Comparison of ENCODE assay signal across 10 cellular contexts in the genomic region with DNA sequence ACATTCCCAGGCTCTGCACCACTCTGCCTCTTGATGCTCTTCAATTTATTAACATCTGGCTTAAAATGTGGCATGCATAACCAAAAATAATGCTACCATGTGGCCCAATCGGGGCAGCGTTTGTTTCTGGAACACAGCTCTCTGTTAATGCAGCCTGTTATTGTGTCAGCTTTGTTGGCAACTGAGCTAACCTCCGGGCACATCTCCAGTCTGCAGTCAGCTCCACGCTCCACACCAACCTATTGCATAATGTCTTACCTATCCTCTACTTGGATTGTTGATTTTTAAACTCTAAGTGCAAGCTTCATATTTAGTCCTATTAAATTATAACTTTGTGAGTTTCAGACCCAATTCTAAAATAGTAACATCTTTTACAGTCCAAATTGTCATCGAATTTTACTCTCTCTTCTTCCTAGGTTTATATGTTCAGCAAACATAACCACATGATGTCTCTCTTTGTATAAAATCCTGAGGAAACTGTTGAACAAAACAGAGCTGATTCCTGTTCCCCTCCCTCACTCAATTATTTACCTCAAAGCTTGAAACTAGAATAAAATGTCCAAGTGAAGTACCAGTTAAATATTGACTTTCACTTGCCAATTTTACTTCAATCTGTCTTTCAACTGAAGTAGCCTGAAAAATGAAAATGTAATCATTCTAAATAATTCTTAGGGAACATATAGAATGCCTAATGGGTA.
DNase-seq lines count a peak whose midpoint lies in the region; ATAC-seq, FAIRE-seq and TF ChIP-seq lines count a peak whose summit lies in the region.
"Had no signal": no experiment of that assay in that cellular context is flagged by ENCODE, and none has a peak within 500 bp of the region (broad histone marks: within the 10 kb centered on the region; RNA-seq: fewer than 3 reads in every experiment).

No MANE protein-coding gene starts in this region.

- DNase-seq in Right ventricle myocardium inferior (ENCODE audit: missing footprints) (no peak), cardiac septum (ENCODE audit: low spot score) (no peak), left kidney (ENCODE audit: low read depth, low spot score) (peak; percentile 14), GM12891 (ENCODE audit: insufficient read length, low spot score) (no peak), SW 1271 (lab: John Stamatoyannopoulos, UW) (no peak), DMS79 treated with DMSO at 0.1 percent for 48 hours (lab: John Stamatoyannopoulos, UW) (no peak)
- no peak for DNase-seq in activated CD4-positive, CD25-positive, alpha-beta regulatory T cell treated with anti-CD3 and anti-CD28 coated beads, Interleukin-2, amount 50 U/mL, for 72 hours
- DNase-seq: CD4-positive, CD25-positive, alpha-beta regulatory T cell had no signal

- TF ChIP-seq POLR2A in GM12891 (IDR thresholded peaks at IDR 0.05; ENCODE audit: low read depth, low read length), result no peak

- ATAC-seq in Right ventricle myocardium inferior, result peak; percentile 91

- peak overlapping the region in 3 of 5 experiments; percentile 5 to 57 (median 36) for H3K27ac Mint-ChIP-seq in brain
- H3K27ac Mint-ChIP-seq: CD4-positive, CD25-positive, alpha-beta regulatory T cell; stimulated activated naive CD8-positive, alpha-beta T cell treated with anti-CD3 and anti-CD28 coated beads, Interleukin-15, Interleukin-2, amounts not matched to agents 100 ng/mL and 50 ng/mL, for 24 hours had no signal

- peak overlapping the region in 2 of 5 experiments; percentile 35 to 56 for H3K4me3 Mint-ChIP-seq in brain
- H3K4me3 Mint-ChIP-seq: CD4-positive, CD25-positive, alpha-beta regulatory T cell; stimulated activated naive CD8-positive, alpha-beta T cell treated with anti-CD3 and anti-CD28 coated beads, Interleukin-15, Interleukin-2, amounts not matched to agents 100 ng/mL and 50 ng/mL, for 24 hours had no signal

- no peaks in the 10 kb centered on the region for H3K9me3 Mint-ChIP-seq in brain
- H3K9me3 Mint-ChIP-seq: CD4-positive, CD25-positive, alpha-beta regulatory T cell; stimulated activated naive CD8-positive, alpha-beta T cell treated with anti-CD3 and anti-CD28 coated beads, Interleukin-15, Interleukin-2, amounts not matched to agents 100 ng/mL and 50 ng/mL, for 24 hours had no signal

- TF ChIP-seq CTCF in brain (conservative IDR thresholded peaks at IDR 0.05), result no peak

- intact Hi-C loops in Right ventricle myocardium inferior (cut with DNase I) (loop anchor here (2.0 to 5.0 kb wide), 2 partner anchors 92 to 98 kb away; partner anchors contain the start of gene RAPGEF2), cardiac septum (cut with DNase I) (no loop called here)

- no peaks in the 10 kb centered on the region for H3K27me3 Mint-ChIP-seq in brain

- H3K4me1 Mint-ChIP-seq in brain, result peaks cover 24% of the 10 kb centered on the region
- H3K4me1 Mint-ChIP-seq: CD4-positive, CD25-positive, alpha-beta regulatory T cell had no signal

- FAIRE-seq in GM12891 (lab: Jason Lieb, UNC), result no peak

- H3K36me3 Mint-ChIP-seq in brain, result no peaks in the 10 kb centered on the region
- H3K36me3 Mint-ChIP-seq: CD4-positive, CD25-positive, alpha-beta regulatory T cell had no signal

TF ChIP-seq in GM12891, 5 proteins besides CTCF, POLR2A, EP300 and RAD21:
- no peak for TF ChIP-seq PAX5 (IDR thresholded peaks at IDR 0.05; ENCODE audit: insufficient read depth, low read length, severe bottlenecking)
- no peak for TF ChIP-seq TAF1 (IDR thresholded peaks at IDR 0.05; ENCODE audit: low read depth, low read length)
- no peak for TF ChIP-seq POU2F2 (IDR thresholded peaks at IDR 0.05; ENCODE audit: low read depth, low read length)
- TF ChIP-seq SPI1 (IDR thresholded peaks at IDR 0.05; ENCODE audit: low read depth, low read length), result no peak
- TF ChIP-seq POLR2AphosphoS5 (IDR thresholded peaks at IDR 0.05; ENCODE audit: low read depth, low read length), result no peak
